11 cellular contexts compared by ENCODE assay signal in genomic region chr2:147575106-147575505, GRCh38.
"Had no signal": no experiment of that assay in that cellular context is flagged by ENCODE, and none has a peak within 500 bp of the region (broad histone marks: within the 10 kb centered on the region; RNA-seq: fewer than 3 reads in every experiment).

No MANE protein-coding gene starts in this region.

- H3K27ac Mint-ChIP-seq: GM23338, H9, HFFc6 had no signal

- ATAC-seq: GM23338, HCT116 had no signal

- H3K4me1 ChIP-seq: HAP-1 had no signal

- DNase-seq: GM23248, GOT3, H7, H9, HCEC 1CT, HFFc6 had no signal

- H2AFZ ChIP-seq: GM23248, GM23338 had no signal

- H3K27ac ChIP-seq: GM23248 had no signal

- H3K4me1 Mint-ChIP-seq: GM23338, H9 had no signal

- H3K4me2 ChIP-seq: GM23338 had no signal

- H3K9me3 ChIP-seq: HAP-1 had no signal

- H3K36me3 ChIP-seq: HAP-1 had no signal

- FAIRE-seq: H1, H54 had no signal

- H3K9ac ChIP-seq: GM23248 had no signal

- H3K4me3 ChIP-seq: GM23248, GM23338, HAP-1 had no signal

- H3K4me3 Mint-ChIP-seq: GM23338, H9, HFFc6 had no signal
